Comparison of ENCODE assay signal across 15 cellular contexts in the genomic region with DNA sequence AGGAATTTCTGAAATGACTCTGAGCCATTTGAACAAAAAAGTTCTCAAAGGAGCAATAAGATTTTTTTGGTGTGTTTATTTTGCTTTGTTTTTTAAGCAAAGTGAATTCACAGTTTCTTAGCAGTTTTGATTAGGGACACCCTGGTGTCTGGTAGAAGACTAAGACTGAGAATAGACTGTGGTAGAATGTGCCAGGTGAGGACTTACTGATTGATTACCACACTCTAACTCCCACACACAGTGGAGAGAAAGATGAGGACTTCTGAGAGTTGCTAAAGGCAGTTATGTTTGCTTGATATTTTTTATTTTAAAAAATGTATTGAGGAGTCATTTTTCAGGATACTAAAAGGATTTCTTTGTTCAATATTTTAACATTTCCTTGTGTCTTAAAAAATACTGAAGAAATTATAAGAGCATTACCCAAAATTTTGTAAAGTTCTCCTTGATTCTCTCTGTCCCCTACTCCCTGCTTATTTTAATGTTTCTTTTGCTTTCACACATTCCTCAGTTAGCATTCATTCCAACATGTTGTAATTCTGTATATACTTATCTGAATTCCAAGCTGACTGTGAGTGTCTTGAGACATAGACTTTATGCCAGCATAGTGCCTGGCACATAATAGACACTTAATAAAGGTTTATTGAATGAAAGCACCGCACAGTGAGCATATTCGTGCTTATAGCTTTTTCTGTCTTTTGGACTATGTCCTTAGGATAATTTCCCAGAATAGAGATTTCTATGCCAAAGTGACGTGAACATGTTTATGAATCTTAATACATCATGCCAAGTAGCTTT.
DNase-seq lines count a peak whose midpoint lies in the region; ATAC-seq and TF ChIP-seq lines count a peak whose summit lies in the region.
"Had no signal": no experiment of that assay in that cellular context is flagged by ENCODE, and none has a peak within 500 bp of the region (broad histone marks: within the 10 kb centered on the region; RNA-seq: fewer than 3 reads in every experiment).

No MANE protein-coding gene starts in this region.

- no peak for TF ChIP-seq CTCF in epithelial cell of esophagus (IDR thresholded peaks at IDR 0.05; ENCODE audit: insufficient read depth, low read depth, low read length, missing control alignments)
- no peak for TF ChIP-seq CTCF in osteocyte (IDR thresholded peaks at IDR 0.05)
- TF ChIP-seq CTCF in WERI-Rb-1 (IDR thresholded peaks at IDR 0.05; ENCODE audit: low read depth, low read length) = no peak

- DNase-seq in epithelial cell of esophagus (ENCODE audit: low read depth) (peak; percentile 58), osteocyte (ENCODE audit: extremely low spot score, unreplicated experiment) (no peak), NCI-H1417 (lab: John Stamatoyannopoulos, UW) (no peak), WERI-Rb-1 (no peak), DMS114 treated with DMSO at 0.1 percent for 48 hours (lab: John Stamatoyannopoulos, UW; ENCODE audit: unreplicated experiment) (no peak)
- DNase-seq: activated CD4-positive, alpha-beta T cell treated with anti-CD3 and anti-CD28 coated beads for 4 hours; activated naive CD4-positive, alpha-beta T cell; CD4-positive, alpha-beta T cell; glutamatergic neuron; NCI-H1694 treated with DMSO at 0.1 percent for 48 hours; stimulated activated CD4-positive, alpha-beta T cell treated with anti-CD3 and anti-CD28 coated beads, Interleukin-2, amount 100 ng/mL, for 24 hours; stomach had no signal

- H3K36me3 Mint-ChIP-seq in osteocyte (ENCODE audit: unreplicated experiment) = peaks cover 1% of the 10 kb centered on the region

- H3K27me3 ChIP-seq in WERI-Rb-1 (ENCODE audit: insufficient read depth, low read depth, severe bottlenecking) = no peaks in the 10 kb centered on the region
- H3K27me3 ChIP-seq: stomach had no signal

- H3K4me3 ChIP-seq in epithelial cell of esophagus (ENCODE audit: low read length) = peak overlapping the region; percentile 7
- H3K4me3 ChIP-seq in WERI-Rb-1 (ENCODE audit: low read depth, low read length) = no peak overlapping the region
- H3K4me3 ChIP-seq: stomach had no signal

- ATAC-seq in GM18907 (IDR thresholded peaks at IDR 0.05; ENCODE audit: unreplicated experiment) (peak; percentile 59), HG02870 (IDR thresholded peaks at IDR 0.05; ENCODE audit: unreplicated experiment) (peak; percentile 45), GM21360 (IDR thresholded peaks at IDR 0.05; ENCODE audit: unreplicated experiment) (no peak)

- no peak overlapping the region for H3K27ac ChIP-seq in WERI-Rb-1
- H3K27ac ChIP-seq: stomach had no signal

- H3K36me3 ChIP-seq in WERI-Rb-1 = no peaks in the 10 kb centered on the region
- H3K36me3 ChIP-seq: stomach had no signal

- H3K9me3 ChIP-seq in WERI-Rb-1 (ENCODE audit: severe bottlenecking) = no peaks in the 10 kb centered on the region
- H3K9me3 ChIP-seq: stomach had no signal

- peak overlapping the region; percentile 23 for H3K27ac Mint-ChIP-seq in osteocyte (ENCODE audit: unreplicated experiment)
- H3K27ac Mint-ChIP-seq: CD4-positive, alpha-beta T cell had no signal

- H3K4me3 Mint-ChIP-seq in osteocyte (ENCODE audit: unreplicated experiment) = no peak overlapping the region
- H3K4me3 Mint-ChIP-seq: CD4-positive, alpha-beta T cell had no signal

- no peaks in the 10 kb centered on the region for H3K9me3 Mint-ChIP-seq in osteocyte (ENCODE audit: unreplicated experiment)
- H3K9me3 Mint-ChIP-seq: CD4-positive, alpha-beta T cell had no signal

- peaks cover 8% of the 10 kb centered on the region for H3K4me1 Mint-ChIP-seq in osteocyte (ENCODE audit: unreplicated experiment)

- H3K27me3 Mint-ChIP-seq in osteocyte (ENCODE audit: unreplicated experiment) = no peaks in the 10 kb centered on the region
- H3K27me3 Mint-ChIP-seq: CD4-positive, alpha-beta T cell had no signal
